13 cellular contexts compared by ENCODE assay signal in genomic region chr9:21331676-21332402, GRCh38. TPM values are rescaled to one million over a fixed set of nuclear protein-coding genes. Genes with fewer than 3 reads are reported as not detected.
DNase-seq lines count a peak whose midpoint lies in the region; ATAC-seq, FAIRE-seq and TF ChIP-seq lines count a peak whose summit lies in the region.
"Had no signal": no experiment of that assay in that cellular context is flagged by ENCODE, and none has a peak within 500 bp of the region (broad histone marks: within the 10 kb centered on the region; RNA-seq: fewer than 3 reads in every experiment).

No MANE protein-coding gene starts in this region.

- no peak overlapping the region for H2AFZ ChIP-seq in astrocyte (ENCODE audit: low read depth, low read length)

- no peak for TF ChIP-seq CTCF in DOHH2 (IDR thresholded peaks at IDR 0.05; ENCODE audit: low read depth, low read length, poor library complexity, severe bottlenecking)
- no peak for TF ChIP-seq CTCF in astrocyte (IDR thresholded peaks at IDR 0.05; ENCODE audit: insufficient read depth, low read depth, low read length)
- no peak for TF ChIP-seq CTCF in nephron (IDR thresholded peaks at IDR 0.05; ENCODE audit: unreplicated experiment in 3 of 3)
- TF ChIP-seq CTCF in GM10248 (IDR thresholded peaks at IDR 0.05; ENCODE audit: control extremely low read depth, extremely low read depth, low read depth, missing control alignments): no peak

- H3K4me2 ChIP-seq in DOHH2 (ENCODE audit: low read length) (peak overlapping the region; percentile 85), astrocyte (ENCODE audit: low read length) (peak overlapping the region; percentile 92)

- POLR2A ChIA-PET in GM10248 (lab: Yijun Ruan, JAX): no interaction called here

- H3K4me1 ChIP-seq in DOHH2 (ENCODE audit: control insufficient read depth, low read length) (peaks cover 40% of the 10 kb centered on the region), astrocyte (ENCODE audit: insufficient read depth, low read length) (peaks cover 17% of the 10 kb centered on the region)

- H3K27me3 Mint-ChIP-seq in IgD-negative memory B cell (no peaks in the 10 kb centered on the region), astrocyte (ENCODE audit: low read depth, unreplicated experiment) (no peaks in the 10 kb centered on the region), nephron (ENCODE audit: low read depth) (no peaks in the 10 kb centered on the region)

- peaks cover 46 to 48% (median 46%) of the 10 kb centered on the region in 3 donors for H3K4me1 Mint-ChIP-seq in IgD-negative memory B cell
- H3K4me1 Mint-ChIP-seq in astrocyte (ENCODE audit: low read depth, unreplicated experiment): peaks cover 32% of the 10 kb centered on the region
- peaks cover 42% of the 10 kb centered on the region for H3K4me1 Mint-ChIP-seq in nephron

- FAIRE-seq in astrocyte (lab: Jason Lieb, UNC): no peak

- H4K20me1 ChIP-seq in DOHH2 (ENCODE audit: control insufficient read depth, insufficient read depth, low read depth, low read length) (peaks cover 19% of the 10 kb centered on the region; the same call in 1 of the 2 replicates), astrocyte (ENCODE audit: insufficient read depth, low read length) (peaks cover 71% of the 10 kb centered on the region)

- CTCF ChIA-PET in GM10248 (lab: Yijun Ruan, JAX): interaction anchor here (0.7 to 1.7 kb wide), 5 partner anchors 11 to 123 kb away, joined by 3 to 6 read pairs (median 4); no protein-coding TSS in a partner anchor

- H3K27ac Mint-ChIP-seq in IgD-negative memory B cell (no peak overlapping the region), astrocyte (ENCODE audit: unreplicated experiment) (no peak overlapping the region), nephron (no peak overlapping the region)

- H3K36me3 ChIP-seq in DOHH2 (ENCODE audit: control insufficient read depth, low read length) (peaks cover 48% of the 10 kb centered on the region), astrocyte (ENCODE audit: insufficient read depth, low read length) (peaks cover 5% of the 10 kb centered on the region)
- H3K36me3 ChIP-seq: ovary had no signal

- ATAC-seq in HG03025 (IDR thresholded peaks at IDR 0.05; ENCODE audit: low FRiP score, unreplicated experiment): no peak

- H3K9me3 ChIP-seq in DOHH2 (ENCODE audit: control insufficient read depth, insufficient read depth, low read length) (no peaks in the 10 kb centered on the region), astrocyte (ENCODE audit: insufficient read depth, low read depth, low read length) (no peaks in the 10 kb centered on the region)
- H3K9me3 ChIP-seq: ovary had no signal

- H3K36me3 Mint-ChIP-seq in IgD-negative memory B cell: peaks cover 1% of the 10 kb centered on the region
- H3K36me3 Mint-ChIP-seq in astrocyte (ENCODE audit: low read depth, unreplicated experiment): peaks cover 11% of the 10 kb centered on the region
- H3K36me3 Mint-ChIP-seq in nephron (ENCODE audit: low read depth): peaks cover 23% of the 10 kb centered on the region

- H3K27me3 ChIP-seq in DOHH2 (ENCODE audit: control insufficient read depth, low read length) (no peaks in the 10 kb centered on the region), astrocyte (ENCODE audit: insufficient read depth, low read length) (no peaks in the 10 kb centered on the region)
- H3K27me3 ChIP-seq: ovary had no signal

- peak overlapping the region in 3 of 4 donors; percentile 35 to 66 (median 58) for H3K4me3 Mint-ChIP-seq in IgD-negative memory B cell
- H3K4me3 Mint-ChIP-seq in astrocyte (ENCODE audit: unreplicated experiment): peak overlapping the region; percentile 92
- H3K4me3 Mint-ChIP-seq in nephron: peak overlapping the region in 2 of 3 experiments; percentile 43 to 98

- H3F3A ChIP-seq in DOHH2 (ENCODE audit: control insufficient read depth, insufficient read depth): peaks cover 4% of the 10 kb centered on the region; the same call in 1 of the 2 replicates

- no peaks in the 10 kb centered on the region for H3K9me2 ChIP-seq in DOHH2 (replicated peaks; ENCODE audit: control insufficient read depth, low read length)

- no peak overlapping the region for H3K27ac ChIP-seq in DOHH2 (ENCODE audit: low read depth, low read length)
- no peak overlapping the region for H3K27ac ChIP-seq in astrocyte (ENCODE audit: low read depth, low read length)
- H3K27ac ChIP-seq: ovary had no signal

- H3K9ac ChIP-seq in astrocyte (ENCODE audit: low read length): no peak overlapping the region

- H3K79me2 ChIP-seq in DOHH2 (ENCODE audit: control insufficient read depth, low read length): peaks cover 81% of the 10 kb centered on the region
- peaks cover 83% of the 10 kb centered on the region for H3K79me2 ChIP-seq in astrocyte (ENCODE audit: insufficient read depth, low read length)

- H3K9me3 Mint-ChIP-seq in IgD-negative memory B cell (no peaks in the 10 kb centered on the region), astrocyte (ENCODE audit: unreplicated experiment) (no peaks in the 10 kb centered on the region), nephron (no peaks in the 10 kb centered on the region)

- H3K4me3 ChIP-seq in DOHH2 (ENCODE audit: low read length): peak overlapping the region; percentile 5; the same call in 1 of the 2 replicates
- H3K4me3 ChIP-seq in astrocyte (ENCODE audit: insufficient read depth, low read depth, low read length): peak overlapping the region; percentile 27
- H3K4me3 ChIP-seq: ovary had no signal

- DNase-seq in astrocyte (ENCODE audit: low read depth): no peak
- no peak for DNase-seq in NCI-H2196 treated with DMSO at 0.1 percent for 48 hours (lab: John Stamatoyannopoulos, UW; ENCODE audit: unreplicated experiment)
- DNase-seq in GM10248 (ENCODE audit: extremely low spot score): no peak
- no peak for DNase-seq in stimulated activated CD4-positive, alpha-beta T cell treated with anti-CD3 and anti-CD28 coated beads, Interleukin-2, amount 100 ng/mL, for 48 hours
- DNase-seq: effector CD8-positive, alpha-beta T cell; NCI-H774; ovary; T-helper 9 cell had no signal

RNA-seq across cellular contexts. Expression of gene KLHL9, which starts 3.4 kb away (rescaled TPM):
- 8.4 TPM for polyA plus RNA-seq in IgD-negative memory B cell
- 30.3 and 30.4 TPM in 2 replicates for total RNA-seq in astrocyte
- total RNA-seq: Daoy had no signal

RNA-seq across cellular contexts. Expression of gene IFNA6, which starts 18.8 kb away (rescaled TPM):
- polyA plus RNA-seq in IgD-negative memory B cell: not detected
- not detected in 2 replicates for total RNA-seq in astrocyte
- total RNA-seq: Daoy, ovary had no signal

RNA-seq across cellular contexts. Expression of gene IFNA5, which starts 26.7 kb away (rescaled TPM):
- polyA plus RNA-seq in IgD-negative memory B cell: not detected
- not detected in 2 replicates for total RNA-seq in astrocyte
- total RNA-seq: Daoy had no signal
- polyA plus RNA-seq: ovary had no signal

RNA-seq across cellular contexts. Expression of gene IFNA13, which starts 36.0 kb away (rescaled TPM):
- polyA plus RNA-seq in IgD-negative memory B cell: not detected
- not detected in 2 replicates for total RNA-seq in astrocyte
- total RNA-seq: Daoy, ovary had no signal

RNA-seq across cellular contexts. Expression of gene IFNA2, which starts 53.4 kb away (rescaled TPM):
- polyA plus RNA-seq in IgD-negative memory B cell: not detected
- total RNA-seq in astrocyte: not detected in 2 replicates
- total RNA-seq: Daoy, ovary had no signal
- polyA plus RNA-seq: ovary had no signal
